9 cellular contexts compared by ENCODE assay signal in the genomic region with DNA sequence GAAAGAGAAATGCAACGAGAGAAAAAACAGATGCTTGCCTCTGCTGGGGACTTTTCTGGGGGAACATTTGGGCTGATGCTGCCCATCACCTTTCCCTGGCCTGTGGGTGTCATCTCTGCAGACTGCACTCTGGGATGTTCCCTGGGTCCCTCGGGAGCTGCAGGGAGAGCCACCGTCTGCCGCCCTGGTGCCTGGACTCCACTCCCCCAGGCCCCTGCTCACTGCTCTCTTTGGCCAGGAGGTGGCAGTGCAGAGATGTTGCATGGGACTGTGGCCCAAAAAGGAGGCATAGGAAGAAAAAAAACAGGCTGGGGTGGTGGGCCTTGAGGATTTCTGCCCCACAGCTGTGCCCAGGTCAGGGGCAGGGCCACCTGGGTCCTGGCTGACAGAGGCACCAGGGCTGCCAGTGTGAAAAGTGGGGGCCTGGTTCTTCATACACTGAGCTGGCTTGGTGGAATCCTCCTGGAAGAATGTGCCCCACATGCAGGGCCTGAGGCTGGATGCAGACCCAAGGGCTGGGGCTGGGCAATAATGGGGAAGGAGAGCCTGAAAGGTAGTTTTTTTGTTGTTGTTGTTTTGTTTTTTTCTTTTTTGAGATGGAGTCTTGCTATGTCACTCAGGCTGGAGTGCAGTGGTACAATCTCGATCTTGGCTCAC.
DNase-seq lines count a peak whose midpoint lies in the region; ATAC-seq and TF ChIP-seq lines count a peak whose summit lies in the region.
"Had no signal": no experiment of that assay in that cellular context is flagged by ENCODE, and none has a peak within 500 bp of the region (broad histone marks: within the 10 kb centered on the region; RNA-seq: fewer than 3 reads in every experiment).

No MANE protein-coding gene starts in this region.

- H3K23me2 ChIP-seq in H9 (ENCODE audit: insufficient read length, low read depth, low read length, poor library complexity, severe bottlenecking), result no peaks in the 10 kb centered on the region

- no peaks in the 10 kb centered on the region for H3K4me1 ChIP-seq in H9 (ENCODE audit: insufficient read depth, low read length)

- H3K4me2 ChIP-seq in H9 (ENCODE audit: insufficient read depth, insufficient read length, low read length), result no peak overlapping the region
- H3K4me2 ChIP-seq: BLaER1 treated with 17β-estradiol and CSF1 and Interleukin-3, amounts not matched to agents 10 nM and 100 nM had no signal

- no peak overlapping the region for H3K4me3 Mint-ChIP-seq in H9
- H3K4me3 Mint-ChIP-seq in activated T-cell treated with anti-CD3 and anti-CD28 coated beads, Interleukin-2, amount 50 U/mL, for 72 hours, result no peak overlapping the region

- no peak overlapping the region for H2BK5ac ChIP-seq in H9 (ENCODE audit: insufficient read length, low read length)

- no peak overlapping the region for H4K5ac ChIP-seq in H9 (ENCODE audit: insufficient read length, low read depth, low read length)

- no peak overlapping the region for H2AK5ac ChIP-seq in H9 (ENCODE audit: insufficient read length, low read length)

- H4K8ac ChIP-seq in H9 (replicated peaks; ENCODE audit: insufficient read length, low read depth, low read length), result no peak overlapping the region

- no peak overlapping the region for H3K56ac ChIP-seq in H9 (ENCODE audit: insufficient read length, low read depth, low read length)

- H3K9ac ChIP-seq in H9 (ENCODE audit: extremely low read depth, insufficient read length, low read length), result no peak overlapping the region
- H3K9ac ChIP-seq: BLaER1 treated with 17β-estradiol and CSF1 and Interleukin-3, amounts not matched to agents 10 nM and 100 nM had no signal

- H3K27ac Mint-ChIP-seq in H9, result no peak overlapping the region
- H3K27ac Mint-ChIP-seq in activated T-cell treated with anti-CD3 and anti-CD28 coated beads, Interleukin-2, amount 50 U/mL, for 72 hours, result no peak overlapping the region

- no peak overlapping the region for H3K27ac ChIP-seq in H9 (ENCODE audit: insufficient read length, low read depth, low read length)
- H3K27ac ChIP-seq: BLaER1 treated with 17β-estradiol and CSF1 and Interleukin-3, amounts not matched to agents 10 nM and 100 nM had no signal

- H4K91ac ChIP-seq in H9 (ENCODE audit: insufficient read length, low read depth, low read length), result no peak overlapping the region

- DNase-seq in NCI-H2107 treated with DMSO at 0.1 percent for 48 hours (lab: John Stamatoyannopoulos, UW; ENCODE audit: unreplicated experiment) (peak; percentile 2), NCI-H2107 (lab: John Stamatoyannopoulos, UW) (no peak), H9 (peak; percentile 82), NCI-H1694 treated with DMSO at 0.1 percent for 48 hours (lab: John Stamatoyannopoulos, UW) (peak; percentile 25), left cardiac atrium (peak; percentile 62), GF-D8 (lab: John Stamatoyannopoulos, UW) (no peak)
- DNase-seq in activated T-cell treated with anti-CD3 and anti-CD28 coated beads, Interleukin-2, amount 50 U/mL, for 72 hours, result peak; percentile 42 to 52
- DNase-seq in stimulated activated CD4-positive, alpha-beta T cell treated with anti-CD3 and anti-CD28 coated beads, Interleukin-12 subunit alpha, Interleukin-12 subunit beta, amount 100 ng/mL, for 48 hours (ENCODE audit: low read depth in 2 of 3, low spot score in 1 of 3), result peak; percentile 15 to 42 (median 20)

- H3K14ac ChIP-seq in H9 (ENCODE audit: insufficient read depth, low read length), result no peak overlapping the region

- no peak overlapping the region for H2BK15ac ChIP-seq in H9 (ENCODE audit: low read depth, low read length)

- no peaks in the 10 kb centered on the region for H3K36me3 Mint-ChIP-seq in H9 (ENCODE audit: insufficient read depth in 1 of 3, low read depth in 3 of 3)
- no peaks in the 10 kb centered on the region for H3K36me3 Mint-ChIP-seq in activated T-cell treated with anti-CD3 and anti-CD28 coated beads, Interleukin-2, amount 50 U/mL, for 72 hours (ENCODE audit: insufficient read depth in 2 of 2)

- ATAC-seq in activated T-cell treated with anti-CD3 and anti-CD28 coated beads, Interleukin-2, amount 50 U/mL, for 72 hours (replicated peaks in 1 of 2), result peak in 1 of 2 donors; percentile 42
- peak; percentile 62 to 71 for ATAC-seq in left cardiac atrium

- H4K20me1 ChIP-seq in H9 (ENCODE audit: control insufficient read depth, insufficient read depth, insufficient read length), result no peaks in the 10 kb centered on the region
- H4K20me1 ChIP-seq: BLaER1 treated with 17β-estradiol and CSF1 and Interleukin-3, amounts not matched to agents 10 nM and 100 nM had no signal

- H2AFZ ChIP-seq in H9 (ENCODE audit: low read length), result no peak overlapping the region

- H3K79me1 ChIP-seq in H9 (ENCODE audit: insufficient read depth, low read depth, low read length, poor library complexity, severe bottlenecking), result no peaks in the 10 kb centered on the region

- no peaks in the 10 kb centered on the region; the same call in 1 of the 2 replicates for H3K27me3 Mint-ChIP-seq in H9 (ENCODE audit: low read depth)
- H3K27me3 Mint-ChIP-seq in activated T-cell treated with anti-CD3 and anti-CD28 coated beads, Interleukin-2, amount 50 U/mL, for 72 hours (ENCODE audit: low read depth), result peaks cover 5% of the 10 kb centered on the region

- no peaks in the 10 kb centered on the region for H3K9me3 ChIP-seq in H9 (ENCODE audit: control insufficient read depth, low read depth, low read length)
- H3K9me3 ChIP-seq: BLaER1 treated with 17β-estradiol and CSF1 and Interleukin-3, amounts not matched to agents 10 nM and 100 nM had no signal

- no peak overlapping the region for H2BK20ac ChIP-seq in H9 (ENCODE audit: low read depth, low read length, poor library complexity, severe bottlenecking)

- peak; percentile 88 for TF ChIP-seq CTCF in H9 (conservative IDR thresholded peaks at IDR 0.05)

- no peak overlapping the region for H3T11ph ChIP-seq in H9 (ENCODE audit: low read length)

- H3K79me2 ChIP-seq in H9 (ENCODE audit: insufficient read depth, low read length), result no peaks in the 10 kb centered on the region

- intact Hi-C loops in left cardiac atrium (cut with DNase I), result loop anchor here (10.0 kb wide), 1 partner anchor 243 kb away; no protein-coding TSS in a partner anchor

- no peak overlapping the region for H2BK120ac ChIP-seq in H9 (ENCODE audit: low read depth, low read length, poor library complexity, severe bottlenecking)

- no peaks in the 10 kb centered on the region for H3K9me3 Mint-ChIP-seq in H9
- H3K9me3 Mint-ChIP-seq in activated T-cell treated with anti-CD3 and anti-CD28 coated beads, Interleukin-2, amount 50 U/mL, for 72 hours, result no peaks in the 10 kb centered on the region

- H2BK12ac ChIP-seq in H9 (ENCODE audit: insufficient read length, low read depth, low read length), result no peak overlapping the region

- no peaks in the 10 kb centered on the region for H3K27me3 ChIP-seq in H9 (ENCODE audit: insufficient read depth, low read length)
- H3K27me3 ChIP-seq: BLaER1 treated with 17β-estradiol and CSF1 and Interleukin-3, amounts not matched to agents 10 nM and 100 nM had no signal

- no peak overlapping the region for H3K18ac ChIP-seq in H9 (ENCODE audit: insufficient read length, low read depth, low read length)

- no peak overlapping the region for H3K23ac ChIP-seq in H9 (ENCODE audit: insufficient read length, low read depth, low read length)

- H3K4me1 Mint-ChIP-seq in H9, result peaks cover 12 to 30% of the 10 kb centered on the region in 2 experiments
- peaks cover 31% of the 10 kb centered on the region for H3K4me1 Mint-ChIP-seq in activated T-cell treated with anti-CD3 and anti-CD28 coated beads, Interleukin-2, amount 50 U/mL, for 72 hours (ENCODE audit: low read depth)

- H3K4ac ChIP-seq in H9 (ENCODE audit: low read depth, low read length), result no peak overlapping the region

- no CpG with 5 or more reads among the region's 5 CpGs for WGBS in H9 (ENCODE audit: extremely low coverage, insufficient read length, low lambda C conversion rate)

Comparison
In these comparisons a context has a peak if more than half of its experiments do, and no peak if none do; other contexts are left out.
1. DNase-seq: peak in NCI-H2107 treated with DMSO at 0.1 percent for 48 hours (single experiment), H9 (single experiment), NCI-H1694 treated with DMSO at 0.1 percent for 48 hours (single experiment), activated T-cell treated with anti-CD3 and anti-CD28 coated beads, Interleukin-2, amount 50 U/mL, for 72 hours (2 of 2), left cardiac atrium (single experiment) and stimulated activated CD4-positive, alpha-beta T cell treated with anti-CD3 and anti-CD28 coated beads, Interleukin-12 subunit alpha, Interleukin-12 subunit beta, amount 100 ng/mL, for 48 hours (3 of 3); none in NCI-H2107 (single experiment) and GF-D8 (single experiment).